ENCODE assay signal across 22 cellular contexts in the genomic region with DNA sequence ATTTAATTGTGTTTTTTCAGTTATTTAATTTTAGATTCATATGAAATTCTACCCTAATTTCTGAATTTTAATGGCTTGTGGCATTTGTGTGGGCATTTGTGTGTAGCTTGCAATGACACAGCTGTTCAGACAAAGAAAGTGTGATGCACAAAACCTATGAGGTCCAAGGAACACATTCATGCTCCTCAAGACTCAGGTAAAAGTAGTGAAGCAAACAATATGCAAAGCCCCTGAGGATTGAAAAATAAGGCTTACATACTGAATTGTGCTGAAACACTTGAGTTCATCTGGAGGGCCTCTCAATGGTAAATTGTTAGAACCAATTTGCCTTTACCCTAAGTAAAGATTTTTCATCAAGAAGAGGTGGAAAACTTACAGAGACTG. TPM values are rescaled to one million over a fixed set of nuclear protein-coding genes. Genes with fewer than 3 reads are reported as not detected.
DNase-seq lines count a peak whose midpoint lies in the region; ATAC-seq and TF ChIP-seq lines count a peak whose summit lies in the region.
"Had no signal": no experiment of that assay in that cellular context is flagged by ENCODE, and none has a peak within 500 bp of the region (broad histone marks: within the 10 kb centered on the region; RNA-seq: fewer than 3 reads in every experiment).

No MANE protein-coding gene starts in this region.

- intact Hi-C loops in CD4-positive, alpha-beta T cell (cut with DNase I, micrococcal nuclease) = loop anchor here in 1 of 2 experiments (5.0 kb wide), 1 partner anchor 38 kb away; no protein-coding TSS in a partner anchor
- intact Hi-C loops in dorsolateral prefrontal cortex (cut with DNase I) = no loop called here

- H3K9me3 ChIP-seq in CD4-positive, alpha-beta T cell (ENCODE audit: control insufficient read depth, low read length) = no peaks in the 10 kb centered on the region
- no peaks in the 10 kb centered on the region for H3K9me3 ChIP-seq in RWPE2 (ENCODE audit: severe bottlenecking)
- H3K9me3 ChIP-seq: Caco-2, colonic mucosa, stomach had no signal

- H3K4me3 ChIP-seq in RWPE2 (ENCODE audit: severe bottlenecking) (no peak overlapping the region), dorsolateral prefrontal cortex (no peak overlapping the region)
- H3K4me3 ChIP-seq: colonic mucosa, neural progenitor cell, stomach had no signal

- no peak for DNase-seq in CD4-positive, alpha-beta T cell
- DNase-seq in RWPE2 (ENCODE audit: low spot score) = no peak
- no peak for DNase-seq in NCI-H524 treated with DMSO at 0.1 percent for 48 hours (lab: John Stamatoyannopoulos, UW)
- DNase-seq in dorsolateral prefrontal cortex = no peak
- DNase-seq in stimulated activated naive CD8-positive, alpha-beta T cell treated with anti-CD3 and anti-CD28 coated beads, Interleukin-15, amount 100 ng/mL, for 72 hours = no peak
- DNase-seq: activated B cell treated with CpG ODN at 0.5 μM for 24 hours; activated effector memory CD4-positive, alpha-beta T cell treated with anti-CD3 and anti-CD28 coated beads, Interleukin-2, amount 50 U/mL, for 16 hours; Caco-2; colonic mucosa; erythroblast; H7; Karpas-422; NCI-H1694 treated with DMSO at 0.1 percent for 48 hours; NCI-H524; stomach had no signal

- H3K27me3 ChIP-seq in CD4-positive, alpha-beta T cell (ENCODE audit: control insufficient read depth, insufficient read depth, low read length) = no peaks in the 10 kb centered on the region
- no peaks in the 10 kb centered on the region for H3K27me3 ChIP-seq in RWPE2 (ENCODE audit: insufficient read depth, poor library complexity, severe bottlenecking)
- peaks cover 0 to 3% (median 0%) of the 10 kb centered on the region in 45 donors for H3K27me3 ChIP-seq in dorsolateral prefrontal cortex
- H3K27me3 ChIP-seq: colonic mucosa, neural progenitor cell, stomach had no signal

- no peak overlapping the region for H3K27ac ChIP-seq in CD4-positive, alpha-beta T cell (ENCODE audit: low read depth, low read length)
- H3K27ac ChIP-seq in RWPE2 (ENCODE audit: poor library complexity, severe bottlenecking) (peak overlapping the region; percentile 91), dorsolateral prefrontal cortex (no peak overlapping the region)
- H3K27ac ChIP-seq: colonic mucosa, neural progenitor cell, stomach had no signal

- H3K9me3 Mint-ChIP-seq in CD4-positive, alpha-beta T cell = peaks cover 3% of the 10 kb centered on the region
- H3K9me3 Mint-ChIP-seq in stimulated activated naive CD8-positive, alpha-beta T cell treated with anti-CD3 and anti-CD28 coated beads, Interleukin-15, amount 100 ng/mL, for 72 hours = no peaks in the 10 kb centered on the region
- H3K9me3 Mint-ChIP-seq: activated B cell treated with CpG ODN at 0.5 μM for 24 hours, neural progenitor cell had no signal

- ATAC-seq in CD4-positive, alpha-beta T cell (ENCODE audit: poor library complexity) = no peak
- ATAC-seq in GM19043 (IDR thresholded peaks at IDR 0.05; ENCODE audit: low read depth, unreplicated experiment) (peak; percentile 24), HG03095 (IDR thresholded peaks at IDR 0.05; ENCODE audit: unreplicated experiment) (peak; percentile 22), RWPE2 (ENCODE audit: low read depth) (no peak), HG03457 (IDR thresholded peaks at IDR 0.05; ENCODE audit: unreplicated experiment) (no peak)
- ATAC-seq in stimulated activated naive CD8-positive, alpha-beta T cell treated with anti-CD3 and anti-CD28 coated beads, Interleukin-15, amount 100 ng/mL, for 72 hours = no peak

- POLR2A ChIA-PET in CD4-positive, alpha-beta T cell (lab: Charles Lee) = interaction anchor here (0.7 to 2.1 kb wide), 17 partner anchors 9 to 969 kb away, joined by 3 to 19 read pairs (median 4); a partner anchor contains a TSS

- peak overlapping the region; percentile 55 for H3K27ac Mint-ChIP-seq in CD4-positive, alpha-beta T cell
- H3K27ac Mint-ChIP-seq in stimulated activated naive CD8-positive, alpha-beta T cell treated with anti-CD3 and anti-CD28 coated beads, Interleukin-15, amount 100 ng/mL, for 72 hours = no peak overlapping the region
- H3K27ac Mint-ChIP-seq: activated B cell treated with CpG ODN at 0.5 μM for 24 hours, neural progenitor cell had no signal

- H3K4me1 ChIP-seq in RWPE2 (ENCODE audit: insufficient read depth, poor library complexity, severe bottlenecking) = peaks cover 19% of the 10 kb centered on the region
- H3K4me1 ChIP-seq: Caco-2, colonic mucosa, neural progenitor cell, stomach had no signal

- no peak for TF ChIP-seq CTCF in CD4-positive, alpha-beta T cell (IDR thresholded peaks at IDR 0.05)
- TF ChIP-seq CTCF in RWPE2 (IDR thresholded peaks at IDR 0.05; ENCODE audit: poor library complexity, severe bottlenecking) = no peak
- TF ChIP-seq CTCF in dorsolateral prefrontal cortex (IDR thresholded peaks at IDR 0.05 in 54 of 56, conservative IDR thresholded peaks at IDR 0.05 in 2 of 56; ENCODE audit: low read depth in 1 of 56, partially characterized antibody in 56 of 56) = no peak

- H3K4me1 Mint-ChIP-seq in CD4-positive, alpha-beta T cell (ENCODE audit: low read depth) = peaks cover 50% of the 10 kb centered on the region
- H3K4me1 Mint-ChIP-seq in stimulated activated naive CD8-positive, alpha-beta T cell treated with anti-CD3 and anti-CD28 coated beads, Interleukin-15, amount 100 ng/mL, for 72 hours = peaks cover 46% of the 10 kb centered on the region
- H3K4me1 Mint-ChIP-seq: neural progenitor cell had no signal

- CTCF ChIA-PET in CD4-positive, alpha-beta T cell (lab: Charles Lee) = no interaction called here

- no peaks in the 10 kb centered on the region for H3K36me3 ChIP-seq in RWPE2 (ENCODE audit: low read depth)
- H3K36me3 ChIP-seq: colonic mucosa, neural progenitor cell, stomach had no signal

- no peaks in the 10 kb centered on the region for H3K27me3 Mint-ChIP-seq in CD4-positive, alpha-beta T cell
- H3K27me3 Mint-ChIP-seq in stimulated activated naive CD8-positive, alpha-beta T cell treated with anti-CD3 and anti-CD28 coated beads, Interleukin-15, amount 100 ng/mL, for 72 hours = no peaks in the 10 kb centered on the region
- H3K27me3 Mint-ChIP-seq: activated B cell treated with CpG ODN at 0.5 μM for 24 hours had no signal

- H3K4me3 Mint-ChIP-seq in CD4-positive, alpha-beta T cell = no peak overlapping the region
- H3K4me3 Mint-ChIP-seq in stimulated activated naive CD8-positive, alpha-beta T cell treated with anti-CD3 and anti-CD28 coated beads, Interleukin-15, amount 100 ng/mL, for 72 hours = no peak overlapping the region
- H3K4me3 Mint-ChIP-seq: activated B cell treated with CpG ODN at 0.5 μM for 24 hours, neural progenitor cell had no signal

- H3K36me3 Mint-ChIP-seq in CD4-positive, alpha-beta T cell (ENCODE audit: low read depth) = peaks cover 17% of the 10 kb centered on the region
- H3K36me3 Mint-ChIP-seq: neural progenitor cell had no signal

RNA-seq across cellular contexts. Expression of a gene that starts 28.1 kb away (rescaled TPM):
- total RNA-seq in CD4-positive, alpha-beta T cell = 100 to 1,000 TPM; 623 to 638 TPM
- total RNA-seq in dorsolateral prefrontal cortex = 1 to 10 TPM in 43 of 120 experiments, under 1 TPM in 73, not detected in 4; 0.10 to 3.3 (median 0.80) TPM
- total RNA-seq: Caco-2, H7 had no signal

RNA-seq across cellular contexts. Expression of a gene that starts 53.6 kb away (rescaled TPM):
- not detected for total RNA-seq in CD4-positive, alpha-beta T cell
- total RNA-seq in dorsolateral prefrontal cortex = 1 to 10 TPM in 18 of 120 experiments, under 1 TPM in 22, not detected in 80; 0.43 to 2.2 (median 0.97) TPM
- total RNA-seq: activated B cell treated with CpG ODN at 0.5 μM for 24 hours, astrocyte, Caco-2, colonic mucosa, H7, lung microvascular endothelial cell, RPMI7951, stomach had no signal

Comparison
In these comparisons a context has a peak if more than half of its experiments do, and no peak if none do; other contexts are left out.
1. ATAC-seq: peak in GM19043 (single experiment) and HG03095 (single experiment); none in CD4-positive, alpha-beta T cell (single experiment), RWPE2 (single experiment), HG03457 (single experiment) and stimulated activated naive CD8-positive, alpha-beta T cell treated with anti-CD3 and anti-CD28 coated beads, Interleukin-15, amount 100 ng/mL, for 72 hours (single experiment).
2. RNA of a gene that starts 28.1 kb away (total RNA-seq): 623 to 638 TPM in CD4-positive, alpha-beta T cell; 0.10 to 3.3 TPM in dorsolateral prefrontal cortex; every median in the first group is over 100 times any median in the second.